ENCODE assay signal across 7 cellular contexts in genomic region chr1:214331827-214332423, GRCh38. TPM values are rescaled to one million over a fixed set of nuclear protein-coding genes. Genes with fewer than 3 reads are reported as not detected.
A peak's percentile ranks its signal among the peaks of the same experiment; 100 is the strongest.
DNase-seq lines count a peak whose midpoint lies in the region; ATAC-seq and TF ChIP-seq lines count a peak whose summit lies in the region.

No MANE protein-coding gene starts in this region.

- H3K9me3 Mint-ChIP-seq in progenitor cell of endocrine pancreas (ENCODE audit: low read depth), result no peaks in the 10 kb centered on the region

- H3K4me1 Mint-ChIP-seq in progenitor cell of endocrine pancreas (ENCODE audit: low read depth), result peaks cover 24% of the 10 kb centered on the region

- no peak for ATAC-seq in HG02970 (IDR thresholded peaks at IDR 0.05; ENCODE audit: low FRiP score, unreplicated experiment)

- H3K27me3 Mint-ChIP-seq in progenitor cell of endocrine pancreas, result no peaks in the 10 kb centered on the region

- H3K4me3 Mint-ChIP-seq in progenitor cell of endocrine pancreas (ENCODE audit: low read depth), result no peak overlapping the region

- peaks cover 14% of the 10 kb centered on the region for H3K36me3 Mint-ChIP-seq in progenitor cell of endocrine pancreas (ENCODE audit: insufficient read depth)

- DNase-seq in GM03348 (ENCODE audit: low spot score) (peak; percentile 80), H4 (ENCODE audit: low spot score) (peak; percentile 31), NCI-H526 treated with DMSO at 0.1 percent for 48 hours (lab: John Stamatoyannopoulos, UW) (peak; percentile 0), fibroblast of pulmonary artery (ENCODE audit: low read depth) (peak; percentile 52), progenitor cell of endocrine pancreas (ENCODE audit: low spot score, unreplicated experiment) (no peak)
- peak; percentile 81 for DNase-seq in activated CD8-positive, alpha-beta memory T cell treated with anti-CD3 and anti-CD28 coated beads, Interleukin-2, amount 50 U/mL, for 48 hours

- no peak overlapping the region for H3K4me3 ChIP-seq in fibroblast of pulmonary artery (replicated peaks; ENCODE audit: low read depth, low read length)

- peak; percentile 92 for TF ChIP-seq CTCF in fibroblast of pulmonary artery (IDR thresholded peaks at IDR 0.05; ENCODE audit: low read length, missing control alignments)
- peak; percentile 66 for TF ChIP-seq CTCF in progenitor cell of endocrine pancreas (IDR thresholded peaks at IDR 0.05; ENCODE audit: unreplicated experiment)

- H3K27ac Mint-ChIP-seq in progenitor cell of endocrine pancreas, result no peak overlapping the region

RNA-seq across cellular contexts. Expression of gene SMYD2, which starts 51.0 kb away (rescaled TPM):
- 71.8 and 73.4 TPM in 2 replicates for total RNA-seq in H4 (2014; rRNA removed; shearing (Covaris generic))
- total RNA-seq in progenitor cell of endocrine pancreas, result 46.8 and 47.8 TPM in 2 replicates
